Comparison of ENCODE assay signal across 1 cellular context in genomic region chr7:87039717-87040299, GRCh38.
TF ChIP-seq lines count a peak whose summit lies in the region.

No MANE protein-coding gene starts in this region.

TF ChIP-seq in SK-N-SH treated with all-trans-retinoic acid at 6 μM for 48 hours, 23 proteins besides CTCF, POLR2A, EP300 and RAD21 (continued from another document):
- TF ChIP-seq ZFP3 (CRISPR knock-in tag; IDR thresholded peaks at IDR 0.05) = 0 out of 2 replicates have a peak, but pooled peaks have one; percentile 51
- 0 out of 2 replicates have a peak, but pooled peaks have one; percentile 16 for TF ChIP-seq CSDC2 (CRISPR knock-in tag; IDR thresholded peaks at IDR 0.05)
